Comparison of ENCODE assay signal across 27 cellular contexts in genomic region chr9:1284727-1285126, GRCh38.
"Had no signal": no experiment of that assay in that cellular context is flagged by ENCODE, and none has a peak within 500 bp of the region (broad histone marks: within the 10 kb centered on the region; RNA-seq: fewer than 3 reads in every experiment).

No MANE protein-coding gene starts in this region.

- H3K9me3 ChIP-seq: colonic mucosa, esophagus muscularis mucosa, esophagus squamous epithelium, gastrocnemius medialis, gastroesophageal sphincter had no signal

- H3K4me3 Mint-ChIP-seq: dendritic cell treated with granulocyte-macrophage colony-stimulating factor and Interleukin-4, amounts not matched to agents 40 ng/mL and 50 ng/mL, for 4 days; effector memory CD8-positive, alpha-beta T cell; endodermal cell had no signal

- ATAC-seq: effector memory CD8-positive, alpha-beta T cell; foreskin keratinocyte; gastrocnemius medialis; gastroesophageal sphincter; heart left ventricle; heart right ventricle had no signal

- H3K27me3 Mint-ChIP-seq: dendritic cell treated with granulocyte-macrophage colony-stimulating factor and Interleukin-4, amounts not matched to agents 40 ng/mL and 50 ng/mL, for 4 days had no signal

- H3K27me3 ChIP-seq: colonic mucosa, esophagus muscularis mucosa, foreskin keratinocyte, gastrocnemius medialis, gastroesophageal sphincter, heart left ventricle had no signal

- FAIRE-seq: colon, endometrium, endothelial cell of umbilical vein, frontal cortex had no signal

- H3K4me3 ChIP-seq: colonic mucosa, coronary artery, dorsolateral prefrontal cortex, esophagus muscularis mucosa, esophagus squamous epithelium, gastrocnemius medialis, gastroesophageal sphincter, heart left ventricle, heart right ventricle had no signal

- H3K27ac Mint-ChIP-seq: dendritic cell treated with granulocyte-macrophage colony-stimulating factor and Interleukin-4, amounts not matched to agents 40 ng/mL and 50 ng/mL, for 4 days; effector memory CD8-positive, alpha-beta T cell; endodermal cell had no signal

- H3K36me3 ChIP-seq: colonic mucosa, esophagus muscularis mucosa, esophagus squamous epithelium, gastrocnemius medialis, gastroesophageal sphincter, heart left ventricle, heart right ventricle had no signal

- DNase-seq: colonic mucosa; cortex of kidney; dermis blood vessel endothelial cell; dorsolateral prefrontal cortex; effector CD4-positive, alpha-beta T cell; effector CD8-positive, alpha-beta T cell; effector memory CD4-positive, alpha-beta T cell; effector memory CD8-positive, alpha-beta T cell; endodermal cell; erythroblast; esophagus squamous epithelium; foreskin fibroblast; foreskin keratinocyte; foreskin melanocyte; gastrocnemius medialis; glutamatergic neuron; heart left ventricle; heart right ventricle had no signal

- H3K27ac ChIP-seq: colonic mucosa, coronary artery, dorsolateral prefrontal cortex, epithelial cell of prostate, esophagus muscularis mucosa, esophagus squamous epithelium, foreskin keratinocyte, gastrocnemius medialis, gastroesophageal sphincter, heart left ventricle, heart right ventricle had no signal

- H3K9me3 Mint-ChIP-seq: endodermal cell had no signal

- H3K4me1 ChIP-seq: colonic mucosa, esophagus muscularis mucosa, foreskin keratinocyte, gastrocnemius medialis, gastroesophageal sphincter, heart left ventricle, heart right ventricle had no signal
